8 cellular contexts compared by ENCODE assay signal in the genomic region with DNA sequence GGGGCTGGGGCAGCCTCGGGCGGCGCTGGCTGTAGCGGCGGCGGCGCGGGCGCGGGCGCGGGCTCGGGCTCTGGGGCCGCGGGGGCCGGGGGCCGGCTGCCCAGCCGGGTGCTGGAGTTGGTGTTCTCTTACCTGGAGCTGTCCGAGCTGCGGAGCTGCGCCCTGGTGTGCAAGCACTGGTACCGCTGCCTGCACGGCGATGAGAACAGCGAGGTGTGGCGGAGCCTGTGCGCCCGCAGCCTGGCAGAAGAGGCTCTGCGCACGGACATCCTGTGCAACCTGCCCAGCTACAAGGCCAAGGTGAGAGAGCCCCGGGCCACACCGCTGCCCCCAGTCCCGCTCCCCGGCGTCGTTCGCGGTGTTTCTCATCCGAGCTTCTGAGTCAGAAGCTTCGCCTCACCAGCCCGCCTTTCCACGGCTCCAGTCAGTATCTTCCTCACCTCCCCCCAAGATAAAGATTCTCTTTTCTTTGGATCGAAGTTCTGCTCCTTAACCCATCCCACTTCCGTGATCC. TPM values are rescaled to one million over a fixed set of nuclear protein-coding genes. Genes with fewer than 3 reads are reported as not detected.
A peak's percentile ranks its signal among the peaks of the same experiment; 100 is the strongest.
DNase-seq lines count a peak whose midpoint lies in the region; ATAC-seq and TF ChIP-seq lines count a peak whose summit lies in the region.

No MANE protein-coding gene starts in this region.

- H3K27me3 ChIP-seq in HUES48 (ENCODE audit: control insufficient read depth, insufficient read depth, low read length), result no peaks in the 10 kb centered on the region
- H3K27me3 ChIP-seq in WERI-Rb-1 (ENCODE audit: insufficient read depth, low read depth, severe bottlenecking), result no peaks in the 10 kb centered on the region
- no peaks in the 10 kb centered on the region for H3K27me3 ChIP-seq in left lung

- H3K4me3 ChIP-seq in HUES48 (ENCODE audit: low read depth, low read length), result peak overlapping the region; percentile 95
- peak overlapping the region; percentile 87 for H3K4me3 ChIP-seq in WERI-Rb-1 (ENCODE audit: low read depth, low read length)
- peak overlapping the region; percentile 88 to 89 for H3K4me3 ChIP-seq in left lung

- CTCF ChIA-PET in Calu3 (lab: Charles Lee), result interaction anchor here (1.3 to 1.6 kb wide), 2 partner anchors 40 to 373 kb away, joined by 4 read pairs; a partner anchor contains a TSS

- H3K36me3 Mint-ChIP-seq in Calu3 (ENCODE audit: insufficient read depth, unreplicated experiment), result peaks cover 34% of the 10 kb centered on the region

- peak overlapping the region; percentile 71 for H3K27ac Mint-ChIP-seq in Calu3 (ENCODE audit: unreplicated experiment)

- H3K27me3 Mint-ChIP-seq in Calu3 (ENCODE audit: unreplicated experiment), result no peaks in the 10 kb centered on the region

- peaks cover 14% of the 10 kb centered on the region for H3K4me1 Mint-ChIP-seq in Calu3 (ENCODE audit: low read depth, unreplicated experiment)

- ATAC-seq in GM21390 (IDR thresholded peaks at IDR 0.05; ENCODE audit: unreplicated experiment) (peak; percentile 32), left lung (peak; percentile 26)

- intact Hi-C loops in Calu3 (cut with micrococcal nuclease; ENCODE audit: unreplicated experiment), result no loop called here
- intact Hi-C loops in left lung (cut with DNase I), result no loop called here

- TF ChIP-seq CTCF in Calu3 (IDR thresholded peaks at IDR 0.05; ENCODE audit: unreplicated experiment), result no peak
- TF ChIP-seq CTCF in WERI-Rb-1 (IDR thresholded peaks at IDR 0.05; ENCODE audit: low read depth, low read length), result no peak
- no peak for TF ChIP-seq CTCF in left lung (IDR thresholded peaks at IDR 0.05)

- no peaks in the 10 kb centered on the region for H3K9me3 Mint-ChIP-seq in Calu3 (ENCODE audit: low read depth, unreplicated experiment)

- H3K27ac ChIP-seq in HUES48 (ENCODE audit: low read depth, low read length) (peak overlapping the region; percentile 89), WERI-Rb-1 (peak overlapping the region; percentile 57), left lung (peak overlapping the region in 1 of 2 donors; percentile 90)

- BruUV-seq in Calu3 (replicated peaks; lab: Mats Ljungman, UMichigan), result no TSS peak

- DNase-seq in Calu3 (peak; percentile 54), WERI-Rb-1 (peak; percentile 10), cerebellar cortex (ENCODE audit: low spot score) (peak; percentile 34), left lung (peak; percentile 52 to 84), NCI-H2029 treated with DMSO at 0.1 percent for 48 hours (lab: John Stamatoyannopoulos, UW) (no peak)
- DNase-seq in stimulated activated CD4-positive, alpha-beta T cell treated with anti-CD3 and anti-CD28 coated beads, TNF-alpha, amount 100 ng/mL, for 24 hours (ENCODE audit: low read depth in 3 of 3), result peak; percentile 12 to 46 (median 13)

- H3K9me3 ChIP-seq in HUES48 (ENCODE audit: control insufficient read depth, insufficient read depth, low read length) (no peaks in the 10 kb centered on the region), WERI-Rb-1 (ENCODE audit: severe bottlenecking) (no peaks in the 10 kb centered on the region), left lung (no peaks in the 10 kb centered on the region)

- H3K4me1 ChIP-seq in HUES48 (ENCODE audit: control insufficient read depth, insufficient read depth, low read length) (peaks cover 7% of the 10 kb centered on the region), left lung (peaks cover 9 to 45% of the 10 kb centered on the region in 2 donors)

- H3K36me3 ChIP-seq in HUES48 (ENCODE audit: control insufficient read depth, insufficient read depth, low read length), result no peaks in the 10 kb centered on the region; the same call in 1 of the 2 replicates
- no peaks in the 10 kb centered on the region; the same call in 1 of the 2 replicates for H3K36me3 ChIP-seq in WERI-Rb-1
- H3K36me3 ChIP-seq in left lung, result peaks cover 0 to 7% of the 10 kb centered on the region in 2 donors

- peak overlapping the region; percentile 81 for H3K9ac ChIP-seq in HUES48 (ENCODE audit: low read depth, low read length)

- H3K4me3 Mint-ChIP-seq in Calu3 (ENCODE audit: low read depth, unreplicated experiment), result peak overlapping the region; percentile 77

RNA-seq across cellular contexts. Expression of a gene that starts 0.6 kb away (rescaled TPM):
- 10.8 and 12.1 TPM in 2 replicates for total RNA-seq in Calu3 (2022)
- 10 to 100 TPM in 1 of 2 donors, 1 to 10 TPM in 1; 8.2 to 10.0 TPM for total RNA-seq in left lung

RNA-seq across cellular contexts. Expression of a gene that starts 0.7 kb away (rescaled TPM):
- 20.3 and 23.9 TPM in 2 replicates for total RNA-seq in Calu3 (2022)
- 10 to 100 TPM; 10.2 to 10.7 TPM for total RNA-seq in left lung

RNA-seq across cellular contexts. Expression of a gene that starts 53.9 kb away (rescaled TPM):
- total RNA-seq in Calu3 (2022) (not detected in 2 replicates), left lung (not detected)
